Comparison of ENCODE assay signal across 24 cellular contexts in genomic region chr2:144078802-144079386, GRCh38.
DNase-seq lines count a peak whose midpoint lies in the region; ATAC-seq and TF ChIP-seq lines count a peak whose summit lies in the region.
"Had no signal": no experiment of that assay in that cellular context is flagged by ENCODE, and none has a peak within 500 bp of the region (broad histone marks: within the 10 kb centered on the region; RNA-seq: fewer than 3 reads in every experiment).

No MANE protein-coding gene starts in this region.

- H3K4me1 ChIP-seq in HAP-1 (peaks cover 18% of the 10 kb centered on the region), adipocyte (ENCODE audit: control insufficient read depth, insufficient read depth, low read length) (peaks cover 51% of the 10 kb centered on the region), heart left ventricle (peaks cover 0 to 18% (median 0%) of the 10 kb centered on the region in 12 donors), neuronal stem cell (ENCODE audit: control insufficient read depth in 2 of 2, insufficient read depth in 1 of 2, low read depth in 1 of 2, low read length in 2 of 2) (peaks cover 3 to 14% of the 10 kb centered on the region in 2 donors)
- H3K4me1 ChIP-seq: BLaER1 treated with 17β-estradiol and CSF1 and Interleukin-3, amounts not matched to agents 10 nM and 100 nM; upper lobe of right lung had no signal

- H3K23ac ChIP-seq in neuronal stem cell (ENCODE audit: low read depth, low read length, poor library complexity): no peak overlapping the region

- H2AFZ ChIP-seq in neuronal stem cell (ENCODE audit: low read length): no peak overlapping the region

- H3K27me3 ChIP-seq in HAP-1 (ENCODE audit: low read depth) (no peaks in the 10 kb centered on the region), adipocyte (replicated peaks; ENCODE audit: control insufficient read depth, insufficient read depth, low read length) (no peaks in the 10 kb centered on the region), heart left ventricle (no peaks in the 10 kb centered on the region), neuronal stem cell (ENCODE audit: control insufficient read depth in 3 of 3, insufficient read depth in 3 of 3, low read depth in 1 of 3, low read length in 3 of 3) (no peaks in the 10 kb centered on the region)
- H3K27me3 ChIP-seq: BLaER1 treated with 17β-estradiol and CSF1 and Interleukin-3, amounts not matched to agents 10 nM and 100 nM; dorsolateral prefrontal cortex; left lung; suprapubic skin; upper lobe of right lung had no signal

- H3K27ac ChIP-seq in heart left ventricle: no peak overlapping the region
- no peak overlapping the region for H3K27ac ChIP-seq in neuronal stem cell (replicated peaks; ENCODE audit: low read length)
- H3K27ac ChIP-seq: BLaER1 treated with 17β-estradiol and CSF1 and Interleukin-3, amounts not matched to agents 10 nM and 100 nM; dorsolateral prefrontal cortex; left lung; psoas muscle; suprapubic skin; upper lobe of right lung had no signal

- no peak overlapping the region for H2BK5ac ChIP-seq in neuronal stem cell (ENCODE audit: low read length)

- H3K14ac ChIP-seq in neuronal stem cell (ENCODE audit: low read length): no peak overlapping the region

- H2BK15ac ChIP-seq in neuronal stem cell (ENCODE audit: low read length): no peak overlapping the region

- 71 to 76% (median 75%) methylated on average over 3 of the region's 3 CpGs for WGBS in heart left ventricle, 4 donors
- no CpG with 5 or more reads among the region's 3 CpGs for WGBS in neuronal stem cell (ENCODE audit: extremely low coverage in 2 of 2, insufficient read length in 2 of 2, insufficient replicate concordance in 1 of 2), 2 donors

- ATAC-seq in heart left ventricle: no peak
- ATAC-seq: activated T-cell treated with anti-CD3 and anti-CD28 coated beads, Interleukin-2, amount 50 U/mL, for 4 hours; left lung; Panc1; psoas muscle; stimulated activated naive B cell treated with anti-CD40 and anti-IgM and Interleukin-4, amounts not matched to agents 10 μg/mL and 1 μg/mL and 100 μg/mL, for 72 hours; upper lobe of right lung had no signal

- H3K4me3 ChIP-seq in HAP-1 (no peak overlapping the region), adipocyte (ENCODE audit: low read length) (no peak overlapping the region), heart left ventricle (no peak overlapping the region), neuronal stem cell (ENCODE audit: low read length in 2 of 2) (no peak overlapping the region)
- H3K4me3 ChIP-seq: BLaER1 treated with 17β-estradiol and CSF1 and Interleukin-3, amounts not matched to agents 10 nM and 100 nM; dorsolateral prefrontal cortex; left lung; psoas muscle; suprapubic skin; upper lobe of right lung had no signal

- H3K9ac ChIP-seq in adipocyte (ENCODE audit: low read length) (no peak overlapping the region), neuronal stem cell (ENCODE audit: low read depth, low read length, poor library complexity) (no peak overlapping the region)
- H3K9ac ChIP-seq: BLaER1 treated with 17β-estradiol and CSF1 and Interleukin-3, amounts not matched to agents 10 nM and 100 nM had no signal

- no peak overlapping the region for H4K91ac ChIP-seq in neuronal stem cell (ENCODE audit: low read depth, low read length, poor library complexity)

- TF ChIP-seq CTCF in heart left ventricle (IDR thresholded peaks at IDR 0.05): no peak

- H3K79me1 ChIP-seq in neuronal stem cell (ENCODE audit: low read depth, low read length): no peaks in the 10 kb centered on the region

- no peak overlapping the region for H4K8ac ChIP-seq in neuronal stem cell (ENCODE audit: low read depth, low read length)

- H3K9me3 ChIP-seq in HAP-1 (no peaks in the 10 kb centered on the region), adipocyte (ENCODE audit: control insufficient read depth, low read length) (no peaks in the 10 kb centered on the region), heart left ventricle (no peaks in the 10 kb centered on the region), neuronal stem cell (replicated peaks in 1 of 2; ENCODE audit: control insufficient read depth in 2 of 2, insufficient read depth in 1 of 2, low read depth in 1 of 2, low read length in 2 of 2) (no peaks in the 10 kb centered on the region)
- H3K9me3 ChIP-seq: BLaER1 treated with 17β-estradiol and CSF1 and Interleukin-3, amounts not matched to agents 10 nM and 100 nM; left lung; psoas muscle; suprapubic skin; upper lobe of right lung had no signal

- H3K18ac ChIP-seq in neuronal stem cell (ENCODE audit: low read length): no peak overlapping the region

- no peak for TF ChIP-seq POLR2A in heart left ventricle (IDR thresholded peaks at IDR 0.05)

- H3K4ac ChIP-seq in neuronal stem cell (ENCODE audit: low read length): no peak overlapping the region

- in situ Hi-C loops in HAP-1 (cut with MboI; ENCODE audit: low sequenced_read_pairs): no loop called here

- H3K36me3 ChIP-seq in HAP-1 (replicated peaks) (no peaks in the 10 kb centered on the region), adipocyte (ENCODE audit: control insufficient read depth, insufficient read depth, low read length, severe bottlenecking) (no peaks in the 10 kb centered on the region), heart left ventricle (no peaks in the 10 kb centered on the region), neuronal stem cell (replicated peaks in 1 of 2; ENCODE audit: control insufficient read depth in 2 of 2, insufficient read depth in 2 of 2, low read length in 2 of 2) (no peaks in the 10 kb centered on the region)
- H3K36me3 ChIP-seq: BLaER1 treated with 17β-estradiol and CSF1 and Interleukin-3, amounts not matched to agents 10 nM and 100 nM; left lung; suprapubic skin; upper lobe of right lung had no signal

- no peak overlapping the region for H3K4me2 ChIP-seq in neuronal stem cell (ENCODE audit: insufficient read depth, low read length, poor library complexity, severe bottlenecking)
- H3K4me2 ChIP-seq: BLaER1 treated with 17β-estradiol and CSF1 and Interleukin-3, amounts not matched to agents 10 nM and 100 nM had no signal

- H2AK5ac ChIP-seq in neuronal stem cell (ENCODE audit: low read depth, low read length): no peak overlapping the region

- no peak overlapping the region for H2BK120ac ChIP-seq in neuronal stem cell (ENCODE audit: low read depth, low read length)

- intact Hi-C loops in heart left ventricle (cut with DNase I): loop anchor here in 1 of 10 donors (10.0 kb wide), 1 partner anchor 564 kb away; no protein-coding TSS in a partner anchor

- no peak overlapping the region for H2BK12ac ChIP-seq in neuronal stem cell (ENCODE audit: low read length)

- DNase-seq in COR-L47 (lab: John Stamatoyannopoulos, UW) (peak; percentile 50), HAP-1 (ENCODE audit: low spot score in 2 of 2) (peak; percentile 14 to 96), NCI-H2227 (lab: John Stamatoyannopoulos, UW; ENCODE audit: unreplicated experiment) (peak; percentile 75), adipocyte (ENCODE audit: low read depth) (peak; percentile 14), cerebellar nuclear complex (lab: John Stamatoyannopoulos, UW) (no peak), globus pallidus (ENCODE audit: low spot score) (no peak), heart left ventricle (no peak), neuronal stem cell (ENCODE audit: low spot score) (no peak)
- DNase-seq: activated CD4-positive, alpha-beta T cell treated with anti-CD3 and anti-CD28 coated beads, Interleukin-2, amount 50 U/mL, for 1 hour; activated gamma-delta T cell treated with Interleukin-2 at 50 U/mL for 16 hours; activated T-cell treated with anti-CD3 and anti-CD28 coated beads, Interleukin-2, amount 50 U/mL, for 4 hours; Calu3; dorsolateral prefrontal cortex; left lung; naive B cell; nucleus accumbens; psoas muscle; SHP77; stimulated activated CD4-positive, alpha-beta T cell treated with anti-CD3 and anti-CD28 coated beads, Interleukin-15, amount 100 ng/mL, for 24 hours; stimulated activated naive B cell treated with anti-CD40 and anti-IgM and Interleukin-4, amounts not matched to agents 10 μg/mL and 1 μg/mL and 100 μg/mL, for 72 hours; upper lobe of right lung had no signal

Comparison
In these comparisons a context has a peak if more than half of its experiments do, and no peak if none do; other contexts are left out.
1. DNase-seq: peak in COR-L47 (single experiment), HAP-1 (2 of 2), NCI-H2227 (single experiment) and adipocyte (single experiment); none in cerebellar nuclear complex (0 of 2), globus pallidus (single experiment), heart left ventricle (0 of 5) and neuronal stem cell (single experiment).